10 cellular contexts compared by ENCODE assay signal in the genomic region with DNA sequence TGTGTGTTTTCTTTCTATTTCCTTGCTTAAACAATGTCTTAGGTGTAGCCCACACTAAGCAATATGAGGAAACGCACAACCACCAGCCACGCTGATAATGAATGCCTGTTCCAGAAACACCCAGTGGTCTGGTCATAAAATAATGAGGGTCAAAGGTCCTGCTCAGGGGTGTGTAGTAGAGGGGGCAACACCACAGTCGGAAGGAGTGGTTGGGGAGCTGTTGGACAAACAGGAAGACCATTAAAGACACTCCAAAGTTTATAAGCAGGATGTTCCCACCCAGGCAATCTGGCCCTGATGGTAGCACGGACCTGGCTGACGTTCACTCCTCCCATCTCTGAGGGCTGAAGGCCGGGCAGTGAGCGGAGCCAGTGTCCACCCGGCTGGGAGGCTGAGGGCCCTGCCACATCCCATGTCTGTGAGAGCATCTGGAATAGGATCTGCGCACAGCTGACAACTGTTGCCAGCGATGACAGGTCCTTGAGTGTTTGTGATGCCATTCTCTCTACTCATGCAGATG. TPM values are rescaled to one million over a fixed set of nuclear protein-coding genes. Genes with fewer than 3 reads are reported as not detected.
DNase-seq lines count a peak whose midpoint lies in the region; ATAC-seq lines count a peak whose summit lies in the region.
"Had no signal": no experiment of that assay in that cellular context is flagged by ENCODE, and none has a peak within 500 bp of the region (broad histone marks: within the 10 kb centered on the region; RNA-seq: fewer than 3 reads in every experiment).

No MANE protein-coding gene starts in this region.

- DNase-seq in AG08395 (ENCODE audit: low spot score) (peak; percentile 92), SJSA1 (ENCODE audit: low read depth in 1 of 2, low spot score in 2 of 2) (peak in 1 of 2 experiments; percentile 70), Right ventricle myocardium superior (peak; percentile 59), non-pigmented ciliary epithelial cell (ENCODE audit: low read depth) (peak; percentile 28), NCI-H2029 (lab: John Stamatoyannopoulos, UW) (no peak), SHP77 (lab: John Stamatoyannopoulos, UW) (no peak)
- DNase-seq in activated effector memory CD4-positive, alpha-beta T cell treated with anti-CD3 and anti-CD28 coated beads, Interleukin-2, amount 50 U/mL, for 16 hours, result no peak
- DNase-seq: activated CD4-positive, CD25-positive, alpha-beta regulatory T cell; activated naive CD4-positive, alpha-beta T cell treated with anti-CD3 and anti-CD28 coated beads, Interleukin-2, amount 50 U/mL, for 16 hours had no signal

- peak; percentile 75 for ATAC-seq in Right ventricle myocardium superior (ENCODE audit: poor library complexity)
- ATAC-seq in HG02981 (IDR thresholded peaks at IDR 0.05; ENCODE audit: unreplicated experiment), result no peak

- H3K4me1 ChIP-seq in SJSA1 (replicated peaks), result peaks cover 24% of the 10 kb centered on the region

- H3K27me3 ChIP-seq in SJSA1 (replicated peaks), result no peaks in the 10 kb centered on the region

- H3K9me3 ChIP-seq in SJSA1 (replicated peaks), result no peaks in the 10 kb centered on the region

- intact Hi-C loops in Right ventricle myocardium superior (cut with DNase I), result no loop called here

- no peaks in the 10 kb centered on the region for H3K36me3 ChIP-seq in SJSA1

- peak overlapping the region; percentile 77 for H3K27ac ChIP-seq in SJSA1

- H3K4me3 ChIP-seq in SJSA1, result no peak overlapping the region

RNA-seq across cellular contexts. Expression of gene PKD1L1, which starts 7.7 kb away (rescaled TPM):
- total RNA-seq in SJSA1 (2014; rRNA removed; shearing (Covaris generic)), result 0.19 and 0.53 TPM in 2 replicates
- total RNA-seq in Right ventricle myocardium superior, result 1.9 TPM

RNA-seq across cellular contexts. Expression of gene HUS1, which starts 38.9 kb away (rescaled TPM):
- 36.9 and 46.6 TPM in 2 replicates for total RNA-seq in SJSA1 (2014; rRNA removed; shearing (Covaris generic))
- total RNA-seq in Right ventricle myocardium superior, result 23.8 TPM

Comparison
In these comparisons a context has a peak if more than half of its experiments do, and no peak if none do; other contexts are left out.
1. DNase-seq: peak in AG08395 (single experiment), Right ventricle myocardium superior (single experiment) and non-pigmented ciliary epithelial cell (single experiment); none in NCI-H2029 (single experiment), SHP77 (0 of 2) and activated effector memory CD4-positive, alpha-beta T cell treated with anti-CD3 and anti-CD28 coated beads, Interleukin-2, amount 50 U/mL, for 16 hours (single experiment).